Comparison of ENCODE assay signal across 2 cellular contexts in the genomic region with DNA sequence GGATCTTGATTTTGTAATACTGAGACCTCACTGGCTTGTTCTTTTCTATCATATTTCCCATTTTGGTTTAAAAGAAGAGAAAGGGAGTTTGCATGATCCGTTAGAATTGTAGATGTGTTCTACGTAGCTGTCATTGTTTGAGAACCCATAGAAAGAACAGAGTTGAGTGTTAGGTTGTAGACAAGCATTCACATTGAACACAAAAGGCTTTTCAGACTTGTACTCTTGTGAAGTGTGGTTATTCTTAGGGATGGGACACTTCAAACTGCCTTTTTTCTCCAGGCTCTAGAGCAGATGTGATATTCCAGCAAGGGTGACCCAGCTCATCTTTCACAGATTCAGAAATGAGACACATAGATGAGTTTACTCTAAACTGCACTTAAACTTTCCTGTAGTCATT.
TF ChIP-seq lines count a peak whose summit lies in the region.

No MANE protein-coding gene starts in this region.

TF ChIP-seq in liver, 16 proteins besides CTCF, POLR2A, EP300 and RAD21 (continued from another document):
- TF ChIP-seq, protein P1, sequence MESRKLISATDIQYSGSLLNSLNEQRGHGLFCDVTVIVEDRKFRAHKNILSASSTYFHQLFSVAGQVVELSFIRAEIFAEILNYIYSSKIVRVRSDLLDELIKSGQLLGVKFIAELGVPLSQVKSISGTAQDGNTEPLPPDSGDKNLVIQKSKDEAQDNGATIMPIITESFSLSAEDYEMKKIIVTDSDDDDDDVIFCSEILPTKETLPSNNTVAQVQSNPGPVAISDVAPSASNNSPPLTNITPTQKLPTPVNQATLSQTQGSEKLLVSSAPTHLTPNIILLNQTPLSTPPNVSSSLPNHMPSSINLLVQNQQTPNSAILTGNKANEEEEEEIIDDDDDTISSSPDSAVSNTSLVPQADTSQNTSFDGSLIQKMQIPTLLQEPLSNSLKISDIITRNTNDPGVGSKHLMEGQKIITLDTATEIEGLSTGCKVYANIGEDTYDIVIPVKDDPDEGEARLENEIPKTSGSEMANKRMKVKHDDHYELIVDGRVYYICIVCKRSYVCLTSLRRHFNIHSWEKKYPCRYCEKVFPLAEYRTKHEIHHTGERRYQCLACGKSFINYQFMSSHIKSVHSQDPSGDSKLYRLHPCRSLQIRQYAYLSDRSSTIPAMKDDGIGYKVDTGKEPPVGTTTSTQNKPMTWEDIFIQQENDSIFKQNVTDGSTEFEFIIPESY (IDR thresholded peaks at IDR 0.05): no peak
- TF ChIP-seq, protein P2, sequence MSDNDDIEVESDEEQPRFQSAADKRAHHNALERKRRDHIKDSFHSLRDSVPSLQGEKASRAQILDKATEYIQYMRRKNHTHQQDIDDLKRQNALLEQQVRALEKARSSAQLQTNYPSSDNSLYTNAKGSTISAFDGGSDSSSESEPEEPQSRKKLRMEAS (IDR thresholded peaks at IDR 0.05): no peak
- TF ChIP-seq EGR1 (IDR thresholded peaks at IDR 0.05; ENCODE audit: low read depth in 2 of 2) (no peak), HNF4A (conservative IDR thresholded peaks at IDR 0.05) (no peak), FOXA1 (IDR thresholded peaks at IDR 0.05) (no peak), FOXA2 (IDR thresholded peaks at IDR 0.05) (no peak), TAF1 (conservative IDR thresholded peaks at IDR 0.05) (no peak), YY1 (IDR thresholded peaks at IDR 0.05) (no peak), RXRA (IDR thresholded peaks at IDR 0.05) (no peak), HNF4G (IDR thresholded peaks at IDR 0.05) (no peak)
- TF ChIP-seq, protein P3, sequence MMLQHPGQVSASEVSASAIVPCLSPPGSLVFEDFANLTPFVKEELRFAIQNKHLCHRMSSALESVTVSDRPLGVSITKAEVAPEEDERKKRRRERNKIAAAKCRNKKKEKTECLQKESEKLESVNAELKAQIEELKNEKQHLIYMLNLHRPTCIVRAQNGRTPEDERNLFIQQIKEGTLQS (IDR thresholded peaks at IDR 0.05): no peak
- TF ChIP-seq, protein P4, sequence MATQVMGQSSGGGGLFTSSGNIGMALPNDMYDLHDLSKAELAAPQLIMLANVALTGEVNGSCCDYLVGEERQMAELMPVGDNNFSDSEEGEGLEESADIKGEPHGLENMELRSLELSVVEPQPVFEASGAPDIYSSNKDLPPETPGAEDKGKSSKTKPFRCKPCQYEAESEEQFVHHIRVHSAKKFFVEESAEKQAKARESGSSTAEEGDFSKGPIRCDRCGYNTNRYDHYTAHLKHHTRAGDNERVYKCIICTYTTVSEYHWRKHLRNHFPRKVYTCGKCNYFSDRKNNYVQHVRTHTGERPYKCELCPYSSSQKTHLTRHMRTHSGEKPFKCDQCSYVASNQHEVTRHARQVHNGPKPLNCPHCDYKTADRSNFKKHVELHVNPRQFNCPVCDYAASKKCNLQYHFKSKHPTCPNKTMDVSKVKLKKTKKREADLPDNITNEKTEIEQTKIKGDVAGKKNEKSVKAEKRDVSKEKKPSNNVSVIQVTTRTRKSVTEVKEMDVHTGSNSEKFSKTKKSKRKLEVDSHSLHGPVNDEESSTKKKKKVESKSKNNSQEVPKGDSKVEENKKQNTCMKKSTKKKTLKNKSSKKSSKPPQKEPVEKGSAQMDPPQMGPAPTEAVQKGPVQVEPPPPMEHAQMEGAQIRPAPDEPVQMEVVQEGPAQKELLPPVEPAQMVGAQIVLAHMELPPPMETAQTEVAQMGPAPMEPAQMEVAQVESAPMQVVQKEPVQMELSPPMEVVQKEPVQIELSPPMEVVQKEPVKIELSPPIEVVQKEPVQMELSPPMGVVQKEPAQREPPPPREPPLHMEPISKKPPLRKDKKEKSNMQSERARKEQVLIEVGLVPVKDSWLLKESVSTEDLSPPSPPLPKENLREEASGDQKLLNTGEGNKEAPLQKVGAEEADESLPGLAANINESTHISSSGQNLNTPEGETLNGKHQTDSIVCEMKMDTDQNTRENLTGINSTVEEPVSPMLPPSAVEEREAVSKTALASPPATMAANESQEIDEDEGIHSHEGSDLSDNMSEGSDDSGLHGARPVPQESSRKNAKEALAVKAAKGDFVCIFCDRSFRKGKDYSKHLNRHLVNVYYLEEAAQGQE (IDR thresholded peaks at IDR 0.05): no peak

TF ChIP-seq in HepG2, 621 proteins besides CTCF, POLR2A, EP300 and RAD21 (continued from another document):
- TF ChIP-seq NFIC (IDR thresholded peaks at IDR 0.05; ENCODE audit: low read length): no peak
- TF ChIP-seq MZF1 (CRISPR knock-in tag; IDR thresholded peaks at IDR 0.05; ENCODE audit: borderline replicate concordance): no peak
- TF ChIP-seq SMAD1 (CRISPR knock-in tag; IDR thresholded peaks at IDR 0.05; ENCODE audit: borderline replicate concordance, low read depth): no peak
- TF ChIP-seq SATB2 (CRISPR knock-in tag; IDR thresholded peaks at IDR 0.05): no peak
- no peak for TF ChIP-seq PHF5A (CRISPR knock-in tag; IDR thresholded peaks at IDR 0.05; ENCODE audit: low read depth, unreplicated experiment)
- TF ChIP-seq, protein P5, sequence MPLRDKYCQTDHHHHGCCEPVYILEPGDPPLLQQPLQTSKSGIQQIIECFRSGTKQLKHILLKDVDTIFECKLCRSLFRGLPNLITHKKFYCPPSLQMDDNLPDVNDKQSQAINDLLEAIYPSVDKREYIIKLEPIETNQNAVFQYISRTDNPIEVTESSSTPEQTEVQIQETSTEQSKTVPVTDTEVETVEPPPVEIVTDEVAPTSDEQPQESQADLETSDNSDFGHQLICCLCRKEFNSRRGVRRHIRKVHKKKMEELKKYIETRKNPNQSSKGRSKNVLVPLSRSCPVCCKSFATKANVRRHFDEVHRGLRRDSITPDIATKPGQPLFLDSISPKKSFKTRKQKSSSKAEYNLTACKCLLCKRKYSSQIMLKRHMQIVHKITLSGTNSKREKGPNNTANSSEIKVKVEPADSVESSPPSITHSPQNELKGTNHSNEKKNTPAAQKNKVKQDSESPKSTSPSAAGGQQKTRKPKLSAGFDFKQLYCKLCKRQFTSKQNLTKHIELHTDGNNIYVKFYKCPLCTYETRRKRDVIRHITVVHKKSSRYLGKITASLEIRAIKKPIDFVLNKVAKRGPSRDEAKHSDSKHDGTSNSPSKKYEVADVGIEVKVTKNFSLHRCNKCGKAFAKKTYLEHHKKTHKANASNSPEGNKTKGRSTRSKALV (CRISPR knock-in tag; IDR thresholded peaks at IDR 0.05): no peak
- TF ChIP-seq ZNF101 (CRISPR knock-in tag; IDR thresholded peaks at IDR 0.05; ENCODE audit: borderline replicate concordance, low read depth): no peak
- TF ChIP-seq MTA3 (CRISPR knock-in tag; IDR thresholded peaks at IDR 0.05): no peak
- TF ChIP-seq, protein P6, sequence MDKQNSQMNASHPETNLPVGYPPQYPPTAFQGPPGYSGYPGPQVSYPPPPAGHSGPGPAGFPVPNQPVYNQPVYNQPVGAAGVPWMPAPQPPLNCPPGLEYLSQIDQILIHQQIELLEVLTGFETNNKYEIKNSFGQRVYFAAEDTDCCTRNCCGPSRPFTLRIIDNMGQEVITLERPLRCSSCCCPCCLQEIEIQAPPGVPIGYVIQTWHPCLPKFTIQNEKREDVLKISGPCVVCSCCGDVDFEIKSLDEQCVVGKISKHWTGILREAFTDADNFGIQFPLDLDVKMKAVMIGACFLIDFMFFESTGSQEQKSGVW (CRISPR knock-in tag; IDR thresholded peaks at IDR 0.05; ENCODE audit: borderline replicate concordance): no peak
- no peak for TF ChIP-seq ZNF761 (CRISPR knock-in tag; conservative IDR thresholded peaks at IDR 0.05)
- TF ChIP-seq, protein P7, sequence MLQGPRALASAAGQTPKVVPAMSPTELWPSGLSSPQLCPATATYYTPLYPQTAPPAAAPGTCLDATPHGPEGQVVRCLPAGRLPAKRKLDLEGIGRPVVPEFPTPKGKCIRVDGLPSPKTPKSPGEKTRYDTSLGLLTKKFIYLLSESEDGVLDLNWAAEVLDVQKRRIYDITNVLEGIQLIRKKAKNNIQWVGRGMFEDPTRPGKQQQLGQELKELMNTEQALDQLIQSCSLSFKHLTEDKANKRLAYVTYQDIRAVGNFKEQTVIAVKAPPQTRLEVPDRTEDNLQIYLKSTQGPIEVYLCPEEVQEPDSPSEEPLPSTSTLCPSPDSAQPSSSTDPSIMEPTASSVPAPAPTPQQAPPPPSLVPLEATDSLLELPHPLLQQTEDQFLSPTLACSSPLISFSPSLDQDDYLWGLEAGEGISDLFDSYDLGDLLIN (CRISPR knock-in tag; IDR thresholded peaks at IDR 0.05; ENCODE audit: borderline replicate concordance): no peak
- no peak for TF ChIP-seq SMC3 (IDR thresholded peaks at IDR 0.05; ENCODE audit: low read length)
- TF ChIP-seq GTF3A (CRISPR knock-in tag; conservative IDR thresholded peaks at IDR 0.05): no peak
